ENCODE assay signal across 13 cellular contexts in genomic region chr2:20616341-20616871, GRCh38. TPM values are rescaled to one million over a fixed set of nuclear protein-coding genes. Genes with fewer than 3 reads are reported as not detected.
A peak's percentile ranks its signal among the peaks of the same experiment; 100 is the strongest.
DNase-seq lines count a peak whose midpoint lies in the region; ATAC-seq and TF ChIP-seq lines count a peak whose summit lies in the region.
"Had no signal": no experiment of that assay in that cellular context is flagged by ENCODE, and none has a peak within 500 bp of the region (broad histone marks: within the 10 kb centered on the region; RNA-seq: fewer than 3 reads in every experiment).

No MANE protein-coding gene starts in this region.

- peaks cover 8% of the 10 kb centered on the region for H3K27me3 Mint-ChIP-seq in nephron (ENCODE audit: low read depth)
- H3K27me3 Mint-ChIP-seq in CD8-positive, alpha-beta T cell (ENCODE audit: low read depth): no peaks in the 10 kb centered on the region
- no peaks in the 10 kb centered on the region for H3K27me3 Mint-ChIP-seq in effector memory CD8-positive, alpha-beta T cell
- H3K27me3 Mint-ChIP-seq: activated naive CD4-positive, alpha-beta T cell treated with anti-CD3 and anti-CD28 coated beads, Interleukin-2, amount 50 U/mL, for 24 hours had no signal

- H3K9me3 Mint-ChIP-seq in nephron: no peaks in the 10 kb centered on the region
- no peaks in the 10 kb centered on the region for H3K9me3 Mint-ChIP-seq in CD8-positive, alpha-beta T cell
- no peaks in the 10 kb centered on the region for H3K9me3 Mint-ChIP-seq in effector memory CD8-positive, alpha-beta T cell
- H3K9me3 Mint-ChIP-seq: activated naive CD4-positive, alpha-beta T cell treated with anti-CD3 and anti-CD28 coated beads, Interleukin-2, amount 50 U/mL, for 24 hours had no signal

- 81 to 91% (median 89%) methylated on average over 4 of the region's 4 CpGs for WGBS in adipose tissue, 3 donors
- no CpG with 5 or more reads among the region's 4 CpGs for WGBS in gastroesophageal sphincter (ENCODE audit: low coverage in 1 of 2), 2 donors
- WGBS in testis, 2 donors: 86 to 97% methylated on average over 3 to 4 of the region's 4 CpGs

- H3K4me3 ChIP-seq in gastroesophageal sphincter (no peak overlapping the region), testis (no peak overlapping the region)
- no peak overlapping the region for H3K4me3 ChIP-seq in CD8-positive, alpha-beta T cell (ENCODE audit: low read depth, low read length)

- no peaks in the 10 kb centered on the region for H3K27me3 ChIP-seq in gastroesophageal sphincter
- H3K27me3 ChIP-seq in testis: no peaks in the 10 kb centered on the region
- no peaks in the 10 kb centered on the region for H3K27me3 ChIP-seq in CD8-positive, alpha-beta T cell (ENCODE audit: insufficient read depth, low read length)

- H3K27ac Mint-ChIP-seq in nephron: peak overlapping the region; percentile 94 to 99 (median 97)
- no peak overlapping the region for H3K27ac Mint-ChIP-seq in CD8-positive, alpha-beta T cell
- no peak overlapping the region for H3K27ac Mint-ChIP-seq in effector memory CD8-positive, alpha-beta T cell
- H3K27ac Mint-ChIP-seq: activated naive CD4-positive, alpha-beta T cell treated with anti-CD3 and anti-CD28 coated beads, Interleukin-2, amount 50 U/mL, for 24 hours had no signal

- H3K36me3 ChIP-seq in gastroesophageal sphincter (peaks cover 0 to 20% of the 10 kb centered on the region in 2 donors), testis (ENCODE audit: low read depth, missing control alignments) (no peaks in the 10 kb centered on the region)
- H3K36me3 ChIP-seq in CD8-positive, alpha-beta T cell (ENCODE audit: insufficient read depth, low read length): peaks cover 7% of the 10 kb centered on the region

- no peak for TF ChIP-seq EP300 in gastroesophageal sphincter (IDR thresholded peaks at IDR 0.05)

- H3K27ac ChIP-seq in adipose tissue (ENCODE audit: low read depth, low read length): peak overlapping the region; percentile 44
- H3K27ac ChIP-seq in gastroesophageal sphincter: peak overlapping the region; percentile 82 to 99 (median 98)
- H3K27ac ChIP-seq in testis: peak overlapping the region; percentile 96
- no peak overlapping the region for H3K27ac ChIP-seq in CD8-positive, alpha-beta T cell (ENCODE audit: low read depth, low read length)

- H3K4me3 Mint-ChIP-seq in nephron: no peak overlapping the region
- H3K4me3 Mint-ChIP-seq in CD8-positive, alpha-beta T cell: no peak overlapping the region
- no peak overlapping the region for H3K4me3 Mint-ChIP-seq in effector memory CD8-positive, alpha-beta T cell
- H3K4me3 Mint-ChIP-seq: activated naive CD4-positive, alpha-beta T cell treated with anti-CD3 and anti-CD28 coated beads, Interleukin-2, amount 50 U/mL, for 24 hours; CD14-positive monocyte had no signal

- peaks cover 74% of the 10 kb centered on the region for H3K4me1 Mint-ChIP-seq in nephron
- no peaks in the 10 kb centered on the region for H3K4me1 Mint-ChIP-seq in CD8-positive, alpha-beta T cell (ENCODE audit: low read depth)
- peaks cover 0 to 5% of the 10 kb centered on the region in 2 donors for H3K4me1 Mint-ChIP-seq in effector memory CD8-positive, alpha-beta T cell (ENCODE audit: low read depth in 2 of 2)
- H3K4me1 Mint-ChIP-seq: activated naive CD4-positive, alpha-beta T cell treated with anti-CD3 and anti-CD28 coated beads, Interleukin-2, amount 50 U/mL, for 24 hours had no signal

- ATAC-seq in gastroesophageal sphincter: no peak
- ATAC-seq in CD8-positive, alpha-beta T cell: no peak
- ATAC-seq in effector memory CD8-positive, alpha-beta T cell (replicated peaks): no peak

- CTCF ChIA-PET in CD8-positive, alpha-beta T cell (lab: Charles Lee): interaction anchor here (1.2 kb wide), 1 partner anchor 45 kb away, joined by 4 read pairs; no protein-coding TSS in a partner anchor

- no peak for TF ChIP-seq CTCF in gastroesophageal sphincter (IDR thresholded peaks at IDR 0.05)
- TF ChIP-seq CTCF in nephron (IDR thresholded peaks at IDR 0.05; ENCODE audit: unreplicated experiment in 3 of 3): no peak
- TF ChIP-seq CTCF in testis (IDR thresholded peaks at IDR 0.05): no peak
- TF ChIP-seq CTCF in CD8-positive, alpha-beta T cell (IDR thresholded peaks at IDR 0.05): no peak

- DNase-seq in testis: no peak
- DNase-seq in NCI-H748 treated with DMSO at 0.1 percent for 48 hours (lab: John Stamatoyannopoulos, UW): no peak
- DNase-seq in CD8-positive, alpha-beta T cell: no peak
- DNase-seq in effector memory CD8-positive, alpha-beta T cell: no peak
- no peak for DNase-seq in NCI-H1048 (lab: John Stamatoyannopoulos, UW)
- DNase-seq: effector CD8-positive, alpha-beta T cell; RPMI8226; stimulated activated CD4-positive, alpha-beta T cell treated with anti-CD3 and anti-CD28 coated beads, Interleukin-12 subunit alpha, Interleukin-12 subunit beta, amount 100 ng/mL, for 4 hours had no signal

- POLR2A ChIA-PET in CD8-positive, alpha-beta T cell (lab: Charles Lee): no interaction called here

- H3K9me3 ChIP-seq in gastroesophageal sphincter (no peaks in the 10 kb centered on the region), testis (no peaks in the 10 kb centered on the region)
- H3K9me3 ChIP-seq in CD8-positive, alpha-beta T cell (ENCODE audit: low read length): no peaks in the 10 kb centered on the region

- H3K4me1 ChIP-seq in gastroesophageal sphincter (peaks cover 28 to 100% (median 90%) of the 10 kb centered on the region in 3 donors), testis (peaks cover 44% of the 10 kb centered on the region)
- no peaks in the 10 kb centered on the region for H3K4me1 ChIP-seq in CD8-positive, alpha-beta T cell (ENCODE audit: insufficient read depth, low read length)

- intact Hi-C loops in testis (cut with DNase I; ENCODE audit: low total_unique reads): no loop called here
- intact Hi-C loops in CD8-positive, alpha-beta T cell (cut with DNase I, micrococcal nuclease): no loop called here

- TF ChIP-seq POLR2A in gastroesophageal sphincter (IDR thresholded peaks at IDR 0.05) (no peak), testis (IDR thresholded peaks at IDR 0.05) (no peak)

- H3K36me3 Mint-ChIP-seq in nephron (ENCODE audit: low read depth): peaks cover 8% of the 10 kb centered on the region
- H3K36me3 Mint-ChIP-seq in CD8-positive, alpha-beta T cell: peaks cover 30% of the 10 kb centered on the region
- peaks cover 15% of the 10 kb centered on the region for H3K36me3 Mint-ChIP-seq in effector memory CD8-positive, alpha-beta T cell (ENCODE audit: insufficient read depth)

RNA-seq across cellular contexts. Expression of gene HS1BP3, which starts 34.5 kb away (rescaled TPM):
- polyA plus RNA-seq in adipose tissue (10 to 100 TPM; 11.9 to 25.1 (median 14.8) TPM), testis (ENCODE audit: insufficient read depth, low read depth, low replicate concordance) (25.0 TPM)
- total RNA-seq in gastroesophageal sphincter (10 to 100 TPM; 42.8 to 89.1 (median 61.4) TPM), testis (10 to 100 TPM; 23.5 to 31.6 TPM)
- 1 to 10 TPM; 3.3 to 6.9 TPM for total RNA-seq in CD8-positive, alpha-beta T cell

RNA-seq across cellular contexts. Expression of gene GDF7, which starts 50.5 kb away (rescaled TPM):
- polyA plus RNA-seq in adipose tissue (under 1 TPM in 2 of 3 donors, not detected in 1; 0.02 to 0.09 TPM), testis (ENCODE audit: insufficient read depth, low read depth, low replicate concordance) (0.69 TPM)
- total RNA-seq in gastroesophageal sphincter (10 to 100 TPM in 3 of 4 donors, 1 to 10 TPM in 1; 1.2 to 19.9 (median 15.3) TPM), testis (1 to 10 TPM in 1 of 2 donors, under 1 TPM in 1; 0.62 to 1.1 TPM)
- total RNA-seq in CD8-positive, alpha-beta T cell: under 1 TPM in 1 of 2 experiments, not detected in 1; 0.06 TPM
- polyA plus RNA-seq: CD14-positive monocyte had no signal

Comparison
In these comparisons a context has a peak if more than half of its experiments do, and no peak if none do; other contexts are left out.
1. H3K27ac Mint-ChIP-seq: peak in nephron (3 of 3); none in CD8-positive, alpha-beta T cell (single experiment) and effector memory CD8-positive, alpha-beta T cell (0 of 2).